Comparison of ENCODE assay signal across 8 cellular contexts in genomic region chr10:6201511-6201975, GRCh38. TPM values are rescaled to one million over a fixed set of nuclear protein-coding genes. Genes with fewer than 3 reads are reported as not detected.
DNase-seq lines count a peak whose midpoint lies in the region; ATAC-seq and TF ChIP-seq lines count a peak whose summit lies in the region.

No MANE protein-coding gene starts in this region.

- H3K27ac Mint-ChIP-seq in activated CD8-positive, alpha-beta T cell treated with anti-CD3 and anti-CD28 coated beads for 36 hours: peak overlapping the region; percentile 98
- peak overlapping the region; percentile 88 for H3K27ac Mint-ChIP-seq in mesothelial cell of epicardium

- TF ChIP-seq CTCF in GM10248 (IDR thresholded peaks at IDR 0.05; ENCODE audit: control extremely low read depth, extremely low read depth, low read depth, missing control alignments) (no peak), mesothelial cell of epicardium (IDR thresholded peaks at IDR 0.05; ENCODE audit: unreplicated experiment) (no peak)
- no peak for TF ChIP-seq CTCF in activated CD8-positive, alpha-beta T cell treated with anti-CD3 and anti-CD28 coated beads for 36 hours (IDR thresholded peaks at IDR 0.05)

- H3K27me3 Mint-ChIP-seq in activated CD8-positive, alpha-beta T cell treated with anti-CD3 and anti-CD28 coated beads for 36 hours: no peaks in the 10 kb centered on the region
- peaks cover 25% of the 10 kb centered on the region for H3K27me3 Mint-ChIP-seq in mesothelial cell of epicardium (ENCODE audit: low read depth)

- intact Hi-C loops in activated CD8-positive, alpha-beta T cell treated with anti-CD3 and anti-CD28 coated beads for 36 hours (cut with micrococcal nuclease): loop anchor here (10.0 kb wide), 1 partner anchor 73 kb away; no protein-coding TSS in a partner anchor

- POLR2A ChIA-PET in GM10248 (lab: Yijun Ruan, JAX): interaction anchor here (0.6 to 2.2 kb wide), 8 partner anchors 38 to 1584 kb away, joined by 5 to 42 read pairs (median 6); no protein-coding TSS in a partner anchor
- POLR2A ChIA-PET in activated CD8-positive, alpha-beta T cell treated with anti-CD3 and anti-CD28 coated beads for 36 hours (lab: Charles Lee): interaction anchor here (0.6 to 2.8 kb wide), 19 partner anchors 10 to 315 kb away, joined by 3 to 21 read pairs (median 5); no protein-coding TSS in a partner anchor

- peak overlapping the region; percentile 98 for H3K4me3 Mint-ChIP-seq in activated CD8-positive, alpha-beta T cell treated with anti-CD3 and anti-CD28 coated beads for 36 hours
- H3K4me3 Mint-ChIP-seq in mesothelial cell of epicardium: peak overlapping the region; percentile 76

- CTCF ChIA-PET in GM10248 (lab: Yijun Ruan, JAX): interaction anchor here (1.1 to 5.7 kb wide), 29 partner anchors 11 to 225 kb away, joined by 3 to 136 read pairs (median 7); no protein-coding TSS in a partner anchor
- CTCF ChIA-PET in activated CD8-positive, alpha-beta T cell treated with anti-CD3 and anti-CD28 coated beads for 36 hours (lab: Charles Lee): interaction anchor here (0.8 to 5.5 kb wide), 20 partner anchors 29 to 208 kb away, joined by 3 to 150 read pairs (median 8); no protein-coding TSS in a partner anchor

- peak; percentile 89 for DNase-seq in GM10248 (ENCODE audit: extremely low spot score)
- DNase-seq in HCEC 1CT: peak; percentile 72
- peak; percentile 26 for DNase-seq in NCI-H1092 treated with DMSO at 0.1 percent for 48 hours (lab: John Stamatoyannopoulos, UW)
- DNase-seq in activated CD8-positive, alpha-beta T cell treated with anti-CD3 and anti-CD28 coated beads for 36 hours: peak; percentile 97
- peak; percentile 76 for DNase-seq in effector CD4-positive, alpha-beta T cell
- peak; percentile 54 to 74 for DNase-seq in mesothelial cell of epicardium (ENCODE audit: low spot score in 2 of 2, unreplicated experiment in 2 of 2)
- peak; percentile 55 to 68 for DNase-seq in stimulated activated CD8-positive, alpha-beta memory T cell treated with anti-CD3 and anti-CD28 coated beads, Interleukin-15, amount 100 ng/mL, for 4 hours (ENCODE audit: low read depth in 2 of 2)
- no peak for DNase-seq in NCI-H2081 treated with DMSO at 0.1 percent for 48 hours (lab: John Stamatoyannopoulos, UW)

- peak; percentile 77 for ATAC-seq in activated CD8-positive, alpha-beta T cell treated with anti-CD3 and anti-CD28 coated beads for 36 hours

- no peaks in the 10 kb centered on the region for H3K9me3 Mint-ChIP-seq in activated CD8-positive, alpha-beta T cell treated with anti-CD3 and anti-CD28 coated beads for 36 hours
- H3K9me3 Mint-ChIP-seq in mesothelial cell of epicardium: no peaks in the 10 kb centered on the region

- peaks cover 34% of the 10 kb centered on the region for H3K4me1 Mint-ChIP-seq in activated CD8-positive, alpha-beta T cell treated with anti-CD3 and anti-CD28 coated beads for 36 hours (ENCODE audit: low read depth)
- H3K4me1 Mint-ChIP-seq in mesothelial cell of epicardium: peaks cover 25% of the 10 kb centered on the region

- H3K36me3 Mint-ChIP-seq in activated CD8-positive, alpha-beta T cell treated with anti-CD3 and anti-CD28 coated beads for 36 hours (ENCODE audit: low read depth): peaks cover 19% of the 10 kb centered on the region
- H3K36me3 Mint-ChIP-seq in mesothelial cell of epicardium: no peaks in the 10 kb centered on the region

RNA-seq across cellular contexts. Expression of gene PFKFB3, which starts 1.2 kb away (rescaled TPM):
- total RNA-seq in activated CD8-positive, alpha-beta T cell treated with anti-CD3 and anti-CD28 coated beads for 36 hours: 100 to 1,000 TPM; 107 to 117 TPM
- 51.0 to 55.0 TPM (median 51.5 TPM) in 3 replicates for total RNA-seq in mesothelial cell of epicardium
